ENCODE assay signal across 10 cellular contexts in genomic region chr2:241598487-241598886, GRCh38. TPM values are rescaled to one million over a fixed set of nuclear protein-coding genes. Genes with fewer than 3 reads are reported as not detected.
DNase-seq lines count a peak whose midpoint lies in the region; ATAC-seq and TF ChIP-seq lines count a peak whose summit lies in the region.
"Had no signal": no experiment of that assay in that cellular context is flagged by ENCODE, and none has a peak within 500 bp of the region (broad histone marks: within the 10 kb centered on the region; RNA-seq: fewer than 3 reads in every experiment).

No MANE protein-coding gene starts in this region.

- H3K9me3 Mint-ChIP-seq in naive thymus-derived CD8-positive, alpha-beta T cell, result no peaks in the 10 kb centered on the region

- no peak overlapping the region for H3K4me3 Mint-ChIP-seq in naive thymus-derived CD8-positive, alpha-beta T cell

- H3K36me3 Mint-ChIP-seq in naive thymus-derived CD8-positive, alpha-beta T cell, result peaks cover 0 to 61% (median 13%) of the 10 kb centered on the region in 3 donors

- no peak overlapping the region for H3K4me3 ChIP-seq in choroid plexus epithelial cell (ENCODE audit: low read depth, low read length)
- H3K4me3 ChIP-seq in retinal pigment epithelial cell (ENCODE audit: low read length), result no peak overlapping the region

- ATAC-seq in GM19455 (IDR thresholded peaks at IDR 0.05; ENCODE audit: unreplicated experiment), result no peak
- no peak for ATAC-seq in naive thymus-derived CD8-positive, alpha-beta T cell

- no peaks in the 10 kb centered on the region for H3K27me3 Mint-ChIP-seq in naive thymus-derived CD8-positive, alpha-beta T cell

- POLR2A ChIA-PET in naive thymus-derived CD8-positive, alpha-beta T cell (lab: Charles Lee), result no interaction called here

- peak; percentile 52 for TF ChIP-seq CTCF in choroid plexus epithelial cell (conservative IDR thresholded peaks at IDR 0.05; ENCODE audit: low read depth, low read length)
- TF ChIP-seq CTCF in retinal pigment epithelial cell (conservative IDR thresholded peaks at IDR 0.05; ENCODE audit: low read depth, low read length), result peak; percentile 35

- DNase-seq in SHP77 (lab: John Stamatoyannopoulos, UW), result peak; percentile 14 to 32
- no peak for DNase-seq in SHP77 treated with DMSO at 0.1 percent for 48 hours (lab: John Stamatoyannopoulos, UW)
- peak; percentile 33 for DNase-seq in NCI-H69 (lab: John Stamatoyannopoulos, UW)
- peak; percentile 41 for DNase-seq in choroid plexus epithelial cell (ENCODE audit: low read depth)
- DNase-seq in retinal pigment epithelial cell (ENCODE audit: low read depth), result no peak
- DNase-seq in stimulated activated CD4-positive, alpha-beta T cell treated with anti-CD3 and anti-CD28 coated beads, Interleukin-4, amount 100 ng/mL, for 4 hours, result no peak
- no peak for DNase-seq in naive thymus-derived CD8-positive, alpha-beta T cell
- DNase-seq: activated CD4-positive, CD25-positive, alpha-beta regulatory T cell; NCI-H2227 treated with DMSO at 0.1 percent for 48 hours had no signal

- H3K4me1 Mint-ChIP-seq in naive thymus-derived CD8-positive, alpha-beta T cell, result peaks cover 0 to 5% (median under 1%) of the 10 kb centered on the region in 4 donors

- H3K27ac Mint-ChIP-seq in naive thymus-derived CD8-positive, alpha-beta T cell, result no peak overlapping the region

RNA-seq across cellular contexts. Expression of gene THAP4, which starts 38.5 kb away (rescaled TPM):
- 10 to 100 TPM; 28.4 to 31.8 TPM for total RNA-seq in naive thymus-derived CD8-positive, alpha-beta T cell
- 10 to 100 TPM; 29.6 to 58.4 (median 38.9) TPM for polyA plus RNA-seq in naive thymus-derived CD8-positive, alpha-beta T cell

RNA-seq across cellular contexts. Expression of gene ATG4B, which starts 39.0 kb away (rescaled TPM):
- 100 to 1,000 TPM; 103 to 104 TPM for total RNA-seq in naive thymus-derived CD8-positive, alpha-beta T cell
- polyA plus RNA-seq in naive thymus-derived CD8-positive, alpha-beta T cell, result 10 to 100 TPM; 45.8 to 60.1 (median 46.5) TPM

RNA-seq across cellular contexts. Expression of gene BOK, which starts 39.9 kb away (rescaled TPM):
- total RNA-seq in naive thymus-derived CD8-positive, alpha-beta T cell, result not detected
- under 1 TPM in 1 of 3 donors, not detected in 2; 0.53 TPM for polyA plus RNA-seq in naive thymus-derived CD8-positive, alpha-beta T cell

Comparison
In these comparisons a context has a peak if more than half of its experiments do, and no peak if none do; other contexts are left out.
1. DNase-seq: peak in SHP77 (2 of 2), NCI-H69 (single experiment) and choroid plexus epithelial cell (single experiment); none in SHP77 treated with DMSO at 0.1 percent for 48 hours (single experiment), retinal pigment epithelial cell (single experiment), stimulated activated CD4-positive, alpha-beta T cell treated with anti-CD3 and anti-CD28 coated beads, Interleukin-4, amount 100 ng/mL, for 4 hours (0 of 2) and naive thymus-derived CD8-positive, alpha-beta T cell (0 of 10).